ENCODE assay signal across 22 cellular contexts in genomic region chr11:130480166-130480565, GRCh38. TPM values are rescaled to one million over a fixed set of nuclear protein-coding genes. Genes with fewer than 3 reads are reported as not detected.
DNase-seq lines count a peak whose midpoint lies in the region; TF ChIP-seq lines count a peak whose summit lies in the region.
"Had no signal": no experiment of that assay in that cellular context is flagged by ENCODE, and none has a peak within 500 bp of the region (broad histone marks: within the 10 kb centered on the region; RNA-seq: fewer than 3 reads in every experiment).

No MANE protein-coding gene starts in this region.

- H3K4me2 ChIP-seq in GM23248 (ENCODE audit: unreplicated experiment): peak overlapping the region; percentile 23
- H3K4me2 ChIP-seq: KMS-11 had no signal

- no peaks in the 10 kb centered on the region for H3K9me2 ChIP-seq in GM23248 (ENCODE audit: insufficient read depth)

- WGBS in GM23248 (ENCODE audit: low coverage in 1 of 2, low lambda C conversion rate in 2 of 2, missing lambda C conversion rate in 2 of 2), 2 experiments: 69 to 70% methylated on average over 6 of the region's 6 CpGs

- in situ Hi-C loops in GM23248 (cut with MboI): no loop called here

- no peaks in the 10 kb centered on the region for H3K36me3 ChIP-seq in GM23248 (ENCODE audit: low read depth)
- H3K36me3 ChIP-seq: BLaER1 treated with 17β-estradiol and CSF1 and Interleukin-3, amounts not matched to agents 10 nM and 100 nM; gastrocnemius medialis had no signal

- DNase-seq in AG10803 (ENCODE audit: low read depth): peak; percentile 82
- peak; percentile 50 for DNase-seq in GM23248
- no peak for DNase-seq in coronary artery (ENCODE audit: low spot score)
- DNase-seq in non-pigmented ciliary epithelial cell (ENCODE audit: low read depth): peak; percentile 57
- DNase-seq in NCI-H1105 (lab: John Stamatoyannopoulos, UW): no peak
- no peak for DNase-seq in glomerular visceral epithelial cell (ENCODE audit: extremely low spot score)
- DNase-seq in NCI-H128 (lab: John Stamatoyannopoulos, UW; ENCODE audit: unreplicated experiment): no peak
- DNase-seq in NCI-H2107 treated with DMSO at 0.1 percent for 48 hours (lab: John Stamatoyannopoulos, UW; ENCODE audit: unreplicated experiment): no peak
- DNase-seq: gastrocnemius medialis; GDM1; NCI-H1092; NCI-H2171 treated with DMSO at 0.1 percent for 48 hours; NCI-H774; OCI-M1; stimulated activated CD4-positive, alpha-beta T cell treated with anti-CD3 and anti-CD28 coated beads, Interleukin-4, amount 100 ng/mL, for 4 hours; substantia nigra; T-helper 9 cell had no signal

- peaks cover 40% of the 10 kb centered on the region for H3F3A ChIP-seq in GM23248 (ENCODE audit: insufficient read depth)

- TF ChIP-seq CTCF in AG10803 (conservative IDR thresholded peaks at IDR 0.05; ENCODE audit: low read length) (no peak), coronary artery (IDR thresholded peaks at IDR 0.05) (no peak)

- no peaks in the 10 kb centered on the region for H4K20me1 ChIP-seq in GM23248 (ENCODE audit: insufficient read depth)
- H4K20me1 ChIP-seq: BLaER1 treated with 17β-estradiol and CSF1 and Interleukin-3, amounts not matched to agents 10 nM and 100 nM had no signal

- no peak overlapping the region for H3K4me3 ChIP-seq in AG10803 (ENCODE audit: low read length)
- H3K4me3 ChIP-seq in GM23248: no peak overlapping the region
- H3K4me3 ChIP-seq in coronary artery: no peak overlapping the region
- H3K4me3 ChIP-seq: BLaER1 treated with 17β-estradiol and CSF1 and Interleukin-3, amounts not matched to agents 10 nM and 100 nM; gastrocnemius medialis had no signal

- peaks cover 39% of the 10 kb centered on the region for H3K4me1 ChIP-seq in GM23248 (ENCODE audit: insufficient read depth)

- no peaks in the 10 kb centered on the region for H3K27me3 ChIP-seq in GM23248 (replicated peaks; ENCODE audit: insufficient read depth)
- H3K27me3 ChIP-seq: BLaER1 treated with 17β-estradiol and CSF1 and Interleukin-3, amounts not matched to agents 10 nM and 100 nM; gastrocnemius medialis had no signal

- peak overlapping the region; percentile 18; the same call in 1 of the 2 replicates for H3K9ac ChIP-seq in GM23248
- H3K9ac ChIP-seq: BLaER1 treated with 17β-estradiol and CSF1 and Interleukin-3, amounts not matched to agents 10 nM and 100 nM; KMS-11; parathyroid adenoma had no signal

- no peaks in the 10 kb centered on the region for H3K79me2 ChIP-seq in GM23248 (ENCODE audit: insufficient read depth)
- H3K79me2 ChIP-seq: parathyroid adenoma had no signal

- H2AFZ ChIP-seq in GM23248: no peak overlapping the region
- H2AFZ ChIP-seq: parathyroid adenoma had no signal

- H3K27ac ChIP-seq in GM23248: peak overlapping the region; percentile 53
- H3K27ac ChIP-seq in coronary artery: peak overlapping the region; percentile 34 to 90
- H3K27ac ChIP-seq: BLaER1 treated with 17β-estradiol and CSF1 and Interleukin-3, amounts not matched to agents 10 nM and 100 nM; KMS-11; parathyroid adenoma had no signal

- H3K9me3 ChIP-seq in GM23248 (ENCODE audit: low read depth): no peaks in the 10 kb centered on the region
- H3K9me3 ChIP-seq: BLaER1 treated with 17β-estradiol and CSF1 and Interleukin-3, amounts not matched to agents 10 nM and 100 nM; gastrocnemius medialis had no signal

RNA-seq across cellular contexts. Expression of gene ADAMTS15, which starts 31.7 kb away (rescaled TPM):
- 0.97 and 1.3 TPM in 2 replicates for total RNA-seq in GM23248 (2014; rRNA removed; shearing (Covaris generic))
- polyA plus RNA-seq in GM23248 (2016; fragmentation: Nextera tagmentation; extraction: Ambion mirVana): 0.09 TPM in 2 replicates
- total RNA-seq: activated T-helper 2 cell treated with anti-CD3 and anti-CD28 coated beads, Interferon-gamma antibody, Interleukin-2, Interleukin-4, amounts not matched to agents 10 μg/mL and 5 μg/mL and 100 μg/mL, durations not matched to agents 14 hours and 24 hours and 36 hours; SK-MEL-5 had no signal

RNA-seq across cellular contexts. Expression of gene ADAMTS8, which starts 51.8 kb away (rescaled TPM):
- total RNA-seq in GM23248 (2014; rRNA removed; shearing (Covaris generic)): under 0.01 and 0.63 TPM in 2 replicates
- polyA plus RNA-seq in GM23248 (2016; fragmentation: Nextera tagmentation; extraction: Ambion mirVana): 0.09 and 0.10 TPM in 2 replicates
- total RNA-seq: activated T-helper 2 cell treated with anti-CD3 and anti-CD28 coated beads, Interferon-gamma antibody, Interleukin-2, Interleukin-4, amounts not matched to agents 10 μg/mL and 5 μg/mL and 100 μg/mL, durations not matched to agents 14 hours and 24 hours and 36 hours had no signal

Comparison
In these comparisons a context has a peak if more than half of its experiments do, and no peak if none do; other contexts are left out.
1. DNase-seq: peak in AG10803 (single experiment), GM23248 (single experiment) and non-pigmented ciliary epithelial cell (single experiment); none in coronary artery (single experiment), NCI-H1105 (single experiment), glomerular visceral epithelial cell (single experiment), NCI-H128 (single experiment) and NCI-H2107 treated with DMSO at 0.1 percent for 48 hours (single experiment).